ENCODE assay signal across 1 cellular context in the genomic region with DNA sequence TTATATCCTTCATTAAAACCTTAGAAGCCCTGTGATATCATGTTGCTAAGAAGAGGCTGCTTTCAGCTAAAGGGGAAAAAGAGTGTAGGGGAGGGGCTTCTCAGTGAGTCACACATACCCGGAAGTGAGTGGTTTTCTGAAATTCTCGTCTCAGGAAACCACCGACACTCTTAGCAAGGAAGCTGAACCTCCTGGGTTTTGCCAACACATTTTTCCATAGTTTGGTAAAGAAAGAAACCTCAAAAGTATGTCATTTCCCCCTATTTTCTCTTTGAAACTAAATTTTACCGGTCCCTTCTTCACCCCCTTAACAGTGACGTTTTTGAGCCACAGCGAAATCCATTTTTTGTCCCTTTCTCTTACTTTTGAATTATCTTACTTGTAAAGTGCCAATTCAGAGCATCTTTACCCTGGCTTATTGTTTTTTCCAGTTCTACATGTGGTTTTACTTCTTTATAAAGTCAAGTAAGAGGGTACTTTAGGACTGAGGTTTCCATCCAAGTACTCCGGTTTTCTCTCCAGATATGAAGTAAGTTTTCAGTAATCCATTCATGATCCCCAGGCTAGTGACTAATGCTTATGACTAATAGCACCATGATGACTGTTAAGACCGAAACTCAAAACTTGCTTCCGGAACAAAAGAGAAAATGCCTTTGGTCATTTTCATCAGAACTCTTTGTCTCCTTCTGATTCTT.
TF ChIP-seq lines count a peak whose summit lies in the region.

No MANE protein-coding gene starts in this region.

TF ChIP-seq in GM23338, 12 proteins besides CTCF, POLR2A, EP300 and RAD21:
- TF ChIP-seq, protein P1, sequence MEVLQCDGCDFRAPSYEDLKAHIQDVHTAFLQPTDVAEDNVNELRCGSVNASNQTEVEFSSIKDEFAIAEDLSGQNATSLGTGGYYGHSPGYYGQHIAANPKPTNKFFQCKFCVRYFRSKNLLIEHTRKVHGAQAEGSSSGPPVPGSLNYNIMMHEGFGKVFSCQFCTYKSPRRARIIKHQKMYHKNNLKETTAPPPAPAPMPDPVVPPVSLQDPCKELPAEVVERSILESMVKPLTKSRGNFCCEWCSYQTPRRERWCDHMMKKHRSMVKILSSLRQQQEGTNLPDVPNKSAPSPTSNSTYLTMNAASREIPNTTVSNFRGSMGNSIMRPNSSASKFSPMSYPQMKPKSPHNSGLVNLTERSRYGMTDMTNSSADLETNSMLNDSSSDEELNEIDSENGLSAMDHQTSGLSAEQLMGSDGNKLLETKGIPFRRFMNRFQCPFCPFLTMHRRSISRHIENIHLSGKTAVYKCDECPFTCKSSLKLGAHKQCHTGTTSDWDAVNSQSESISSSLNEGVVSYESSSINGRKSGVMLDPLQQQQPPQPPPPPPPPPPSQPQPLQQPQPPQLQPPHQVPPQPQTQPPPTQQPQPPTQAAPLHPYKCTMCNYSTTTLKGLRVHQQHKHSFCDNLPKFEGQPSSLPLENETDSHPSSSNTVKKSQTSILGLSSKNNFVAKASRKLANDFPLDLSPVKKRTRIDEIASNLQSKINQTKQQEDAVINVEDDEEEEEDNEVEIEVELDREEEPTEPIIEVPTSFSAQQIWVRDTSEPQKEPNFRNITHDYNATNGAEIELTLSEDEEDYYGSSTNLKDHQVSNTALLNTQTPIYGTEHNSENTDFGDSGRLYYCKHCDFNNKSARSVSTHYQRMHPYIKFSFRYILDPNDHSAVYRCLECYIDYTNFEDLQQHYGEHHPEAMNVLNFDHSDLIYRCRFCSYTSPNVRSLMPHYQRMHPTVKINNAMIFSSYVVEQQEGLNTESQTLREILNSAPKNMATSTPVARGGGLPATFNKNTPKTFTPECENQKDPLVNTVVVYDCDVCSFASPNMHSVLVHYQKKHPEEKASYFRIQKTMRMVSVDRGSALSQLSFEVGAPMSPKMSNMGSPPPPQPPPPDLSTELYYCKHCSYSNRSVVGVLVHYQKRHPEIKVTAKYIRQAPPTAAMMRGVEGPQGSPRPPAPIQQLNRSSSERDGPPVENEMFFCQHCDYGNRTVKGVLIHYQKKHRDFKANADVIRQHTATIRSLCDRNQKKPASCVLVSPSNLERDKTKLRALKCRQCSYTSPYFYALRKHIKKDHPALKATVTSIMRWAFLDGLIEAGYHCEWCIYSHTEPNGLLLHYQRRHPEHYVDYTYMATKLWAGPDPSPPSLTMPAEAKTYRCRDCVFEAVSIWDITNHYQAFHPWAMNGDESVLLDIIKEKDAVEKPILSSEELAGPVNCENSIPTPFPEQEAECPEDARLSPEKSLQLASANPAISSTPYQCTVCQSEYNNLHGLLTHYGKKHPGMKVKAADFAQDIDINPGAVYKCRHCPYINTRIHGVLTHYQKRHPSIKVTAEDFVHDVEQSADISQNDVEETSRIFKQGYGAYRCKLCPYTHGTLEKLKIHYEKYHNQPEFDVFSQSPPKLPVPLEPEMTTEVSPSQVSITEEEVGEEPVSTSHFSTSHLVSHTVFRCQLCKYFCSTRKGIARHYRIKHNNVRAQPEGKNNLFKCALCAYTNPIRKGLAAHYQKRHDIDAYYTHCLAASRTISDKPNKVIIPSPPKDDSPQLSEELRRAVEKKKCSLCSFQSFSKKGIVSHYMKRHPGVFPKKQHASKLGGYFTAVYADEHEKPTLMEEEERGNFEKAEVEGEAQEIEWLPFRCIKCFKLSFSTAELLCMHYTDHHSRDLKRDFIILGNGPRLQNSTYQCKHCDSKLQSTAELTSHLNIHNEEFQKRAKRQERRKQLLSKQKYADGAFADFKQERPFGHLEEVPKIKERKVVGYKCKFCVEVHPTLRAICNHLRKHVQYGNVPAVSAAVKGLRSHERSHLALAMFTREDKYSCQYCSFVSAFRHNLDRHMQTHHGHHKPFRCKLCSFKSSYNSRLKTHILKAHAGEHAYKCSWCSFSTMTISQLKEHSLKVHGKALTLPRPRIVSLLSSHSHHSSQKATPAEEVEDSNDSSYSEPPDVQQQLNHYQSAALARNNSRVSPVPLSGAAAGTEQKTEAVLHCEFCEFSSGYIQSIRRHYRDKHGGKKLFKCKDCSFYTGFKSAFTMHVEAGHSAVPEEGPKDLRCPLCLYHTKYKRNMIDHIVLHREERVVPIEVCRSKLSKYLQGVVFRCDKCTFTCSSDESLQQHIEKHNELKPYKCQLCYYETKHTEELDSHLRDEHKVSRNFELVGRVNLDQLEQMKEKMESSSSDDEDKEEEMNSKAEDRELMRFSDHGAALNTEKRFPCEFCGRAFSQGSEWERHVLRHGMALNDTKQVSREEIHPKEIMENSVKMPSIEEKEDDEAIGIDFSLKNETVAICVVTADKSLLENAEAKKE (CRISPR knock-in tag; IDR thresholded peaks at IDR 0.05) = no peak
- TF ChIP-seq, protein P2, sequence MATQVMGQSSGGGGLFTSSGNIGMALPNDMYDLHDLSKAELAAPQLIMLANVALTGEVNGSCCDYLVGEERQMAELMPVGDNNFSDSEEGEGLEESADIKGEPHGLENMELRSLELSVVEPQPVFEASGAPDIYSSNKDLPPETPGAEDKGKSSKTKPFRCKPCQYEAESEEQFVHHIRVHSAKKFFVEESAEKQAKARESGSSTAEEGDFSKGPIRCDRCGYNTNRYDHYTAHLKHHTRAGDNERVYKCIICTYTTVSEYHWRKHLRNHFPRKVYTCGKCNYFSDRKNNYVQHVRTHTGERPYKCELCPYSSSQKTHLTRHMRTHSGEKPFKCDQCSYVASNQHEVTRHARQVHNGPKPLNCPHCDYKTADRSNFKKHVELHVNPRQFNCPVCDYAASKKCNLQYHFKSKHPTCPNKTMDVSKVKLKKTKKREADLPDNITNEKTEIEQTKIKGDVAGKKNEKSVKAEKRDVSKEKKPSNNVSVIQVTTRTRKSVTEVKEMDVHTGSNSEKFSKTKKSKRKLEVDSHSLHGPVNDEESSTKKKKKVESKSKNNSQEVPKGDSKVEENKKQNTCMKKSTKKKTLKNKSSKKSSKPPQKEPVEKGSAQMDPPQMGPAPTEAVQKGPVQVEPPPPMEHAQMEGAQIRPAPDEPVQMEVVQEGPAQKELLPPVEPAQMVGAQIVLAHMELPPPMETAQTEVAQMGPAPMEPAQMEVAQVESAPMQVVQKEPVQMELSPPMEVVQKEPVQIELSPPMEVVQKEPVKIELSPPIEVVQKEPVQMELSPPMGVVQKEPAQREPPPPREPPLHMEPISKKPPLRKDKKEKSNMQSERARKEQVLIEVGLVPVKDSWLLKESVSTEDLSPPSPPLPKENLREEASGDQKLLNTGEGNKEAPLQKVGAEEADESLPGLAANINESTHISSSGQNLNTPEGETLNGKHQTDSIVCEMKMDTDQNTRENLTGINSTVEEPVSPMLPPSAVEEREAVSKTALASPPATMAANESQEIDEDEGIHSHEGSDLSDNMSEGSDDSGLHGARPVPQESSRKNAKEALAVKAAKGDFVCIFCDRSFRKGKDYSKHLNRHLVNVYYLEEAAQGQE (IDR thresholded peaks at IDR 0.05; ENCODE audit: unreplicated experiment) = no peak
- TF ChIP-seq NANOG (IDR thresholded peaks at IDR 0.05; ENCODE audit: borderline replicate concordance) (no peak), STAT1 (IDR thresholded peaks at IDR 0.05; ENCODE audit: unreplicated experiment) (no peak), POLR2AphosphoS5 (IDR thresholded peaks at IDR 0.05; ENCODE audit: low read depth) (no peak), JUNB (IDR thresholded peaks at IDR 0.05; ENCODE audit: unreplicated experiment) (no peak), ZNF114 (CRISPR knock-in tag; IDR thresholded peaks at IDR 0.05) (no peak), CREB1 (CRISPR knock-in tag; IDR thresholded peaks at IDR 0.05; ENCODE audit: low read depth) (no peak), EZH2 (IDR thresholded peaks at IDR 0.05; ENCODE audit: low read depth, unreplicated experiment) (no peak), EZH2phosphoT487 (IDR thresholded peaks at IDR 0.05; ENCODE audit: unreplicated experiment) (no peak), ZNF331 (CRISPR knock-in tag; IDR thresholded peaks at IDR 0.05; ENCODE audit: low read depth) (no peak)
- TF ChIP-seq, protein P3, sequence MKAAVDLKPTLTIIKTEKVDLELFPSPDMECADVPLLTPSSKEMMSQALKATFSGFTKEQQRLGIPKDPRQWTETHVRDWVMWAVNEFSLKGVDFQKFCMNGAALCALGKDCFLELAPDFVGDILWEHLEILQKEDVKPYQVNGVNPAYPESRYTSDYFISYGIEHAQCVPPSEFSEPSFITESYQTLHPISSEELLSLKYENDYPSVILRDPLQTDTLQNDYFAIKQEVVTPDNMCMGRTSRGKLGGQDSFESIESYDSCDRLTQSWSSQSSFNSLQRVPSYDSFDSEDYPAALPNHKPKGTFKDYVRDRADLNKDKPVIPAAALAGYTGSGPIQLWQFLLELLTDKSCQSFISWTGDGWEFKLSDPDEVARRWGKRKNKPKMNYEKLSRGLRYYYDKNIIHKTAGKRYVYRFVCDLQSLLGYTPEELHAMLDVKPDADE (IDR thresholded peaks at IDR 0.05) = no peak
